ENCODE assay signal across 8 cellular contexts in genomic region chr22:37953062-37953436, GRCh38. TPM values are rescaled to one million over a fixed set of nuclear protein-coding genes. Genes with fewer than 3 reads are reported as not detected.
A peak's percentile ranks its signal among the peaks of the same experiment; 100 is the strongest.
DNase-seq lines count a peak whose midpoint lies in the region; TF ChIP-seq lines count a peak whose summit lies in the region.

No MANE protein-coding gene starts in this region.

- H3K36me3 ChIP-seq in NT2/D1 (ENCODE audit: insufficient read depth, insufficient read length, low read length): peaks cover 19% of the 10 kb centered on the region
- peaks cover 17% of the 10 kb centered on the region for H3K36me3 ChIP-seq in endodermal cell (ENCODE audit: control insufficient read depth, insufficient read depth, low read length)

- no peaks in the 10 kb centered on the region for H3K9me3 ChIP-seq in NT2/D1 (ENCODE audit: insufficient read depth, low read length)
- H3K9me3 ChIP-seq in endodermal cell (ENCODE audit: control insufficient read depth, low read length): no peaks in the 10 kb centered on the region

- H3K27me3 ChIP-seq in NT2/D1 (ENCODE audit: insufficient read depth, insufficient read length) (peaks cover 15% of the 10 kb centered on the region), endodermal cell (ENCODE audit: control insufficient read depth, insufficient read depth, low read length, poor library complexity, severe bottlenecking) (peaks cover 4% of the 10 kb centered on the region)

- H3K36me3 Mint-ChIP-seq in endodermal cell (ENCODE audit: low read depth) (peaks cover 15% of the 10 kb centered on the region), nephron progenitor cell (ENCODE audit: low read depth) (peaks cover 27% of the 10 kb centered on the region)

- H3K27me3 Mint-ChIP-seq in endodermal cell (ENCODE audit: insufficient read depth) (peaks cover 10% of the 10 kb centered on the region), nephron progenitor cell (ENCODE audit: low read depth, poor library complexity) (peaks cover 17% of the 10 kb centered on the region)

- H3K4me1 ChIP-seq in NT2/D1 (ENCODE audit: insufficient read depth, insufficient read length) (peaks cover 7% of the 10 kb centered on the region), endodermal cell (ENCODE audit: control insufficient read depth, insufficient read depth, low read length) (no peaks in the 10 kb centered on the region)

- H3K4me3 Mint-ChIP-seq in endodermal cell: peak overlapping the region; percentile 93
- H3K4me3 Mint-ChIP-seq in nephron progenitor cell: peak overlapping the region; percentile 98

- no peak overlapping the region for H3K27ac ChIP-seq in endodermal cell (ENCODE audit: low read depth, low read length)

- H3K27ac Mint-ChIP-seq in endodermal cell (peak overlapping the region; percentile 96), nephron progenitor cell (peak overlapping the region; percentile 79)

- WGBS in endodermal cell (ENCODE audit: insufficient coverage in 1 of 2, insufficient read length in 1 of 2), 2 experiments: 6 to 14% methylated on average over 11 to 13 of the region's 13 CpGs

- H3K9ac ChIP-seq in NT2/D1 (ENCODE audit: insufficient read length, low read depth): peak overlapping the region; percentile 94
- peak overlapping the region; percentile 83 for H3K9ac ChIP-seq in endodermal cell (ENCODE audit: extremely low read depth, low read length, poor library complexity, severe bottlenecking)

- H3K4me1 Mint-ChIP-seq in endodermal cell (peaks cover 14% of the 10 kb centered on the region), nephron progenitor cell (peaks cover 40% of the 10 kb centered on the region)

- DNase-seq in activated gamma-delta T cell treated with Interleukin-2 at 50 U/mL for 16 hours: peak; percentile 8
- no peak for DNase-seq in activated gamma-delta T cell (lab: John Stamatoyannopoulos, UW)
- DNase-seq in NT2/D1 (ENCODE audit: low read depth, low spot score): no peak
- DNase-seq in endodermal cell: no peak
- no peak for DNase-seq in nephron progenitor cell
- no peak for DNase-seq in GM20000 (ENCODE audit: low spot score)
- no peak for DNase-seq in KG1 (lab: John Stamatoyannopoulos, UW)
- DNase-seq in DMS79 (lab: John Stamatoyannopoulos, UW): no peak

- peak overlapping the region; percentile 81 for H3K4me3 ChIP-seq in NT2/D1 (ENCODE audit: insufficient read length, low read depth)
- H3K4me3 ChIP-seq in endodermal cell (ENCODE audit: low read length): peak overlapping the region; percentile 99

- H3K9me3 Mint-ChIP-seq in endodermal cell (no peaks in the 10 kb centered on the region), nephron progenitor cell (no peaks in the 10 kb centered on the region)

- no peak for TF ChIP-seq CTCF in endodermal cell (conservative IDR thresholded peaks at IDR 0.05)
- no peak for TF ChIP-seq CTCF in nephron progenitor cell (IDR thresholded peaks at IDR 0.05)
- no peak for TF ChIP-seq CTCF in GM20000 (IDR thresholded peaks at IDR 0.05; ENCODE audit: extremely low read depth, missing control alignments)

RNA-seq across cellular contexts. Expression of gene C22orf23, which starts 0.4 kb away (rescaled TPM):
- under 1 TPM; 0.29 to 0.44 TPM for total RNA-seq in endodermal cell
- 1.4 TPM for polyA plus RNA-seq in endodermal cell (2013, experiment 1 of 2)
- 1.1 TPM for polyA plus RNA-seq in endodermal cell (2013, experiment 2 of 2)

RNA-seq across cellular contexts. Expression of gene POLR2F, which starts 0.5 kb away (rescaled TPM):
- 100 to 1,000 TPM in 1 of 2 donors, 10 to 100 TPM in 1; 98.0 to 105 TPM for total RNA-seq in endodermal cell
- polyA plus RNA-seq in endodermal cell (2013, experiment 1 of 2): 122 TPM
- 100 TPM for polyA plus RNA-seq in endodermal cell (2013, experiment 2 of 2)

RNA-seq across cellular contexts. Expression of gene SOX10, which starts 31.3 kb away (rescaled TPM):
- 10 to 100 TPM; 11.2 to 13.4 TPM for total RNA-seq in endodermal cell
- polyA plus RNA-seq in endodermal cell (2013, experiment 1 of 2): 45.9 TPM
- polyA plus RNA-seq in endodermal cell (2013, experiment 2 of 2): 42.6 TPM

RNA-seq across cellular contexts. Expression of gene MICALL1, which starts 47.0 kb away (rescaled TPM):
- 10 to 100 TPM; 33.5 to 36.6 TPM for total RNA-seq in endodermal cell
- 28.1 TPM for polyA plus RNA-seq in endodermal cell (2013, experiment 1 of 2)
- 24.7 TPM for polyA plus RNA-seq in endodermal cell (2013, experiment 2 of 2)
